1 cellular context compared by ENCODE assay signal in genomic region chr11:96321066-96321465, GRCh38.
TF ChIP-seq lines count a peak whose summit lies in the region.

No MANE protein-coding gene starts in this region.

TF ChIP-seq in K562, 482 proteins besides CTCF, POLR2A, EP300 and RAD21:
- TF ChIP-seq ZBTB2 (IDR thresholded peaks at IDR 0.05): no peak
- TF ChIP-seq CREB3 (tag; conservative IDR thresholded peaks at IDR 0.05; ENCODE audit: low read depth): 0 out of 2 replicates have a peak, but pooled peaks have one; percentile 39
- peak; percentile 64 for TF ChIP-seq ZNF592 (IDR thresholded peaks at IDR 0.05)
- 0 out of 2 replicates have a peak, but pooled peaks have one; percentile 28 for TF ChIP-seq ZNF311 (CRISPR knock-in tag; IDR thresholded peaks at IDR 0.05)
- TF ChIP-seq SNIP1 (IDR thresholded peaks at IDR 0.05; ENCODE audit: low read depth): no peak
- no peak for TF ChIP-seq ZNF740 (CRISPR knock-in tag; IDR thresholded peaks at IDR 0.05)
- peak in 1 of 2 experiments; percentile 63; a peak in 1 of 4 replicates for TF ChIP-seq ZNF740 (tag; IDR thresholded peaks at IDR 0.05)
- TF ChIP-seq GTF2A2 (tag; IDR thresholded peaks at IDR 0.05): 0 out of 2 replicates have a peak, but pooled peaks have one; percentile 22
- TF ChIP-seq ZNF239 (CRISPR knock-in tag; IDR thresholded peaks at IDR 0.05): no peak
